Comparison of ENCODE assay signal across 11 cellular contexts in genomic region chr4:23324291-23324690, GRCh38.
DNase-seq lines count a peak whose midpoint lies in the region; ATAC-seq, FAIRE-seq and TF ChIP-seq lines count a peak whose summit lies in the region.
"Had no signal": no experiment of that assay in that cellular context is flagged by ENCODE, and none has a peak within 500 bp of the region (broad histone marks: within the 10 kb centered on the region; RNA-seq: fewer than 3 reads in every experiment).

No MANE protein-coding gene starts in this region.

- peaks cover 3% of the 10 kb centered on the region; the same call in 1 of the 2 replicates for H3K9me3 ChIP-seq in OCI-LY7 (ENCODE audit: low read length)
- H3K9me3 ChIP-seq: BE2C, mucosa of descending colon had no signal

- peak overlapping the region; percentile 65 for H3K27ac Mint-ChIP-seq in neural crest cell (ENCODE audit: unreplicated experiment)

- H4K20me1 ChIP-seq in OCI-LY7 (ENCODE audit: insufficient read depth, low read length) = no peaks in the 10 kb centered on the region

- no TSS peak for BruUV-seq in OCI-LY7 (replicated peaks; lab: Mats Ljungman, UMichigan)

- H3K36me3 ChIP-seq in OCI-LY7 (ENCODE audit: insufficient read depth, low read length) = no peaks in the 10 kb centered on the region
- H3K36me3 ChIP-seq: BE2C had no signal

- H3K27me3 Mint-ChIP-seq in neural crest cell (ENCODE audit: low read depth) = no peaks in the 10 kb centered on the region

- intact Hi-C loops in OCI-LY7 (cut with micrococcal nuclease; ENCODE audit: unreplicated experiment) = no loop called here

- no peaks in the 10 kb centered on the region for H3K9me2 ChIP-seq in OCI-LY7 (ENCODE audit: insufficient read depth, low read length)

- no peak for TF ChIP-seq CTCF in OCI-LY7 (conservative IDR thresholded peaks at IDR 0.05; ENCODE audit: low read length)
- no peak for TF ChIP-seq CTCF in epithelial cell of esophagus (IDR thresholded peaks at IDR 0.05; ENCODE audit: insufficient read depth, low read depth, low read length, missing control alignments)
- TF ChIP-seq CTCF in neural crest cell (conservative IDR thresholded peaks at IDR 0.05) = no peak

- no peak for DNase-seq in H54 (ENCODE audit: insufficient read length, low spot score)
- no peak for DNase-seq in OCI-LY7 (ENCODE audit: low spot score)
- DNase-seq in epithelial cell of esophagus (ENCODE audit: low read depth) = peak; percentile 63
- DNase-seq in neural crest cell (ENCODE audit: low read depth, low spot score) = no peak
- DNase-seq in GOT3 (lab: John Stamatoyannopoulos, UW) = no peak
- DNase-seq: activated naive CD4-positive, alpha-beta T cell; BE2C; mucosa of descending colon had no signal

- H3K4me1 ChIP-seq in OCI-LY7 (ENCODE audit: insufficient read depth, low read length, poor library complexity, severe bottlenecking) = peaks cover 6% of the 10 kb centered on the region
- H3K4me1 ChIP-seq: BE2C had no signal

- H3K4me3 ChIP-seq in OCI-LY7 (ENCODE audit: low read depth, low read length, poor library complexity, severe bottlenecking) = no peak overlapping the region
- no peak overlapping the region for H3K4me3 ChIP-seq in epithelial cell of esophagus (ENCODE audit: low read length)
- H3K4me3 ChIP-seq: mucosa of descending colon had no signal

- peak overlapping the region; percentile 79; the same call in 1 of the 2 replicates for H2AFZ ChIP-seq in OCI-LY7 (ENCODE audit: low read length)

- CTCF ChIA-PET in OCI-LY7 (lab: Charles Lee; ENCODE audit: unreplicated experiment) = no interaction called here

- H3K9me3 Mint-ChIP-seq in neural crest cell = peaks cover 9% of the 10 kb centered on the region

- H3K27ac ChIP-seq in OCI-LY7 (ENCODE audit: low read depth, low read length, poor library complexity, severe bottlenecking) = no peak overlapping the region
- H3K27ac ChIP-seq: VCaP had no signal

- H3K4me2 ChIP-seq in OCI-LY7 (ENCODE audit: low read length) = no peak overlapping the region

- FAIRE-seq in H54 (lab: Jason Lieb, UNC) = peak; percentile 97

- no peak overlapping the region for H3K4me3 Mint-ChIP-seq in neural crest cell

- ATAC-seq in HG03520 (IDR thresholded peaks at IDR 0.05; ENCODE audit: unreplicated experiment) = no peak
- no peak for ATAC-seq in HG02981 (IDR thresholded peaks at IDR 0.05; ENCODE audit: unreplicated experiment)
- ATAC-seq: mucosa of descending colon had no signal

- POLR2A ChIA-PET in OCI-LY7 (lab: Charles Lee) = interaction anchor here (1.2 to 2.1 kb wide), 2 partner anchors 9 to 15 kb away, joined by 3 to 7 read pairs; no protein-coding TSS in a partner anchor

- H3K36me3 Mint-ChIP-seq in neural crest cell (ENCODE audit: low read depth) = peaks cover 3% of the 10 kb centered on the region

- no peaks in the 10 kb centered on the region for H3K79me2 ChIP-seq in OCI-LY7 (ENCODE audit: insufficient read depth, low read depth, low read length)

- peaks cover 57% of the 10 kb centered on the region for H3K4me1 Mint-ChIP-seq in neural crest cell

- TF ChIP-seq POLR2A in H54 (IDR thresholded peaks at IDR 0.05; ENCODE audit: low read depth, low read length) = no peak
